ENCODE assay signal across 8 cellular contexts in genomic region chr1:85200367-85200869, GRCh38. TPM values are rescaled to one million over a fixed set of nuclear protein-coding genes. Genes with fewer than 3 reads are reported as not detected.
A peak's percentile ranks its signal among the peaks of the same experiment; 100 is the strongest.
DNase-seq lines count a peak whose midpoint lies in the region; ATAC-seq and TF ChIP-seq lines count a peak whose summit lies in the region.

No MANE protein-coding gene starts in this region.

- no peak for TF ChIP-seq RAD21 in Ishikawa (IDR thresholded peaks at IDR 0.05; ENCODE audit: low read depth)

- no peaks in the 10 kb centered on the region for H3K9me3 Mint-ChIP-seq in naive thymus-derived CD8-positive, alpha-beta T cell

- TF ChIP-seq EP300 in Ishikawa (IDR thresholded peaks at IDR 0.05; ENCODE audit: borderline replicate concordance): no peak

- no peaks in the 10 kb centered on the region for H3K36me3 ChIP-seq in thymus (ENCODE audit: control insufficient read depth, insufficient read depth)

- peak overlapping the region; percentile 87 to 97 (median 92) for H3K4me3 Mint-ChIP-seq in naive thymus-derived CD8-positive, alpha-beta T cell

- H3K27me3 Mint-ChIP-seq in naive thymus-derived CD8-positive, alpha-beta T cell: peaks cover 0 to 17% (median 0%) of the 10 kb centered on the region in 5 donors

- peak; percentile 35 for ATAC-seq in GM21737 (IDR thresholded peaks at IDR 0.05; ENCODE audit: unreplicated experiment)
- ATAC-seq in naive thymus-derived CD8-positive, alpha-beta T cell: peak; percentile 3 to 41

- H3K27ac ChIP-seq in thymus (ENCODE audit: low read depth): no peak overlapping the region

- POLR2A ChIA-PET in GM10248 (lab: Yijun Ruan, JAX): interaction anchor here (0.5 kb wide), 1 partner anchor 9 kb away, joined by 3 read pairs; no protein-coding TSS in a partner anchor
- POLR2A ChIA-PET in naive thymus-derived CD8-positive, alpha-beta T cell (lab: Charles Lee): interaction anchor here (0.6 to 3.4 kb wide), 19 partner anchors 8 to 1056 kb away, joined by 3 to 31 read pairs (median 4); partner anchors contain the start of genes BCL10, C1orf52 and PRKACB

- H3K4me3 ChIP-seq in epithelial cell of proximal tubule (ENCODE audit: low read depth, low read length) (peak overlapping the region; percentile 86), thymus (ENCODE audit: low read length) (peak overlapping the region; percentile 58)

- CTCF ChIA-PET in GM10248 (lab: Yijun Ruan, JAX): interaction anchor here (1.2 kb wide), 1 partner anchor 54 kb away, joined by 3 read pairs; no protein-coding TSS in a partner anchor

- H3K27me3 ChIP-seq in thymus (ENCODE audit: control insufficient read depth, insufficient read depth): peaks cover 17% of the 10 kb centered on the region

- WGBS in thymus: under 1% methylated on average over 45 of the region's 45 CpGs

- TF ChIP-seq CTCF in GM10248 (IDR thresholded peaks at IDR 0.05; ENCODE audit: control extremely low read depth, extremely low read depth, low read depth, missing control alignments): no peak
- TF ChIP-seq CTCF in epithelial cell of proximal tubule (conservative IDR thresholded peaks at IDR 0.05; ENCODE audit: low read depth, low read length): no peak

- H3K9me3 ChIP-seq in thymus (ENCODE audit: control insufficient read depth): no peaks in the 10 kb centered on the region

- H3K4me1 ChIP-seq in thymus (ENCODE audit: control insufficient read depth, insufficient read depth, low read length): no peaks in the 10 kb centered on the region

- peak overlapping the region; percentile 25 to 92 (median 86) for H3K27ac Mint-ChIP-seq in naive thymus-derived CD8-positive, alpha-beta T cell

- DNase-seq in GM10248 (ENCODE audit: extremely low spot score) (peak; percentile 41), epithelial cell of proximal tubule (ENCODE audit: low read depth) (no peak), NCI-H446 treated with DMSO at 0.1 percent for 48 hours (lab: John Stamatoyannopoulos, UW) (no peak)
- peak; percentile 14 to 29 for DNase-seq in activated CD4-positive, alpha-beta T cell treated with anti-CD3 and anti-CD28 coated beads for 4 hours
- peak in 8 of 10 donors; percentile 12 to 66 (median 38) for DNase-seq in naive thymus-derived CD8-positive, alpha-beta T cell

- peaks cover 0 to 2% (median 0%) of the 10 kb centered on the region in 3 donors for H3K36me3 Mint-ChIP-seq in naive thymus-derived CD8-positive, alpha-beta T cell

- peaks cover 8 to 49% (median 45%) of the 10 kb centered on the region in 4 donors for H3K4me1 Mint-ChIP-seq in naive thymus-derived CD8-positive, alpha-beta T cell

TF ChIP-seq in Ishikawa, 13 proteins besides CTCF, POLR2A, EP300 and RAD21:
- TF ChIP-seq MAX (IDR thresholded peaks at IDR 0.05) (peak; percentile 71), TEAD4 (IDR thresholded peaks at IDR 0.05) (no peak)

RNA-seq across cellular contexts. Expression of gene SYDE2, which starts 0.4 kb away (rescaled TPM):
- 2.9 and 4.7 TPM in 2 replicates for total RNA-seq in epithelial cell of proximal tubule
- 10 to 100 TPM in 1 of 2 experiments, 1 to 10 TPM in 1; 8.5 to 10.0 TPM for total RNA-seq in naive thymus-derived CD8-positive, alpha-beta T cell
- polyA plus RNA-seq in naive thymus-derived CD8-positive, alpha-beta T cell: 1 to 10 TPM; 2.7 to 5.8 (median 3.9) TPM
- polyA plus RNA-seq in thymus: 1.1 TPM

RNA-seq across cellular contexts. Expression of gene C1orf52, which starts 59.0 kb away (rescaled TPM):
- 15.4 and 19.2 TPM in 2 replicates for total RNA-seq in epithelial cell of proximal tubule
- 10 to 100 TPM; 48.7 to 52.5 TPM for total RNA-seq in naive thymus-derived CD8-positive, alpha-beta T cell
- 10 to 100 TPM; 15.3 to 28.7 (median 22.4) TPM for polyA plus RNA-seq in naive thymus-derived CD8-positive, alpha-beta T cell
- polyA plus RNA-seq in thymus: 54.8 TPM

Comparison
In these comparisons a context has a peak if more than half of its experiments do, and no peak if none do; other contexts are left out.
1. DNase-seq: peak in GM10248 (single experiment), activated CD4-positive, alpha-beta T cell treated with anti-CD3 and anti-CD28 coated beads for 4 hours (2 of 2) and naive thymus-derived CD8-positive, alpha-beta T cell (8 of 10); none in epithelial cell of proximal tubule (single experiment) and NCI-H446 treated with DMSO at 0.1 percent for 48 hours (single experiment).